1 cellular context compared by ENCODE assay signal in the genomic region with DNA sequence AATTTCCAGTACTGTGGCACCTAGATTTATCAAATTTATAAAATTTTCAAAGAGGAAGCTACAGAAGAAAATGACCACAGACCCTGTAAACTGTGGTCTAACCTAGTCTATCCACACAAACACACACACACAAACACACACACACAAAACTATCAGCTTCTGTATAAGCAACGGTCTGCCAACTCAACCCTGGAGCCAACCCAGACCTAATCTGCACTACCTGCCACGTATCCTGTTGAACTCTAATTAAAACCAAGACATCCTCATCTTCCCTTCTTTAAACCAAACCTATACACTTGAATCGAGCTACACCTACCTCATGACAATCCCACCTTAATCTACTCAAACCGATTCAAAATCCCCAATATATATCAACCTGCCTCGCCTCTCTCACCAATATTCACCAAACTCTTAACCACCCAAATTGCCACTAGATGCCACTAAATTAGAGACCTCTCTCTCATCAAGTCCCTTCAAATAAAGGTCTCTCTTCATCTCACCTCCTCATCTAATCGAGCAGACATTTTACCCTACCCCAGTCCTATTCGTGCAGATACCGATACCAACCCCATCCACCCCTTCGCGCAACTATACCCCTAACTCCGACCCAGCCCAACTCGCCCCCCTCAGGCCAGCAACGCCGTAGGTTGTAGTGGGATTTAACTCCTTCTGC.
A peak's percentile ranks its signal among the peaks of the same experiment; 100 is the strongest.
TF ChIP-seq lines count a peak whose summit lies in the region.

No MANE protein-coding gene starts in this region.

TF ChIP-seq in HepG2, 621 proteins besides CTCF, POLR2A, EP300 and RAD21 (continues in another document):
- TF ChIP-seq FOXA1 (IDR thresholded peaks at IDR 0.05) (peak; percentile 10; the same call in 1 of the 2 replicates), FOXA1 (CRISPR knock-in tag; IDR thresholded peaks at IDR 0.05) (no peak), ZC3H4 (CRISPR knock-in tag; IDR thresholded peaks at IDR 0.05; ENCODE audit: borderline replicate concordance) (no peak), ZNF556 (CRISPR knock-in tag; IDR thresholded peaks at IDR 0.05; ENCODE audit: borderline replicate concordance) (no peak), ZBTB7B (CRISPR knock-in tag; IDR thresholded peaks at IDR 0.05) (peak; percentile 79), GLI4 (CRISPR knock-in tag; IDR thresholded peaks at IDR 0.05; ENCODE audit: borderline replicate concordance) (no peak), SMAD9 (CRISPR knock-in tag; IDR thresholded peaks at IDR 0.05) (no peak; the same call in 1 of the 2 replicates), MTF2 (CRISPR knock-in tag; IDR thresholded peaks at IDR 0.05; ENCODE audit: borderline replicate concordance) (no peak; the same call in 1 of the 2 replicates), MED13 (CRISPR knock-in tag; IDR thresholded peaks at IDR 0.05) (no peak), HDAC2 (CRISPR knock-in tag; IDR thresholded peaks at IDR 0.05) (no peak; the same call in 1 of the 2 replicates), U2AF1 (optimal IDR thresholded peaks at IDR 0.05; ENCODE audit: low read depth, low read length) (no peak), ZNF337 (CRISPR knock-in tag; IDR thresholded peaks at IDR 0.05; ENCODE audit: borderline replicate concordance, low read depth) (no peak; the same call in 1 of the 2 replicates), RBM22 (optimal IDR thresholded peaks at IDR 0.05; ENCODE audit: low read length) (no peak), ZNF543 (CRISPR knock-in tag; IDR thresholded peaks at IDR 0.05) (no peak), ZNF138 (CRISPR knock-in tag; IDR thresholded peaks at IDR 0.05; ENCODE audit: low read depth) (no peak), MAZ (IDR thresholded peaks at IDR 0.05; ENCODE audit: borderline replicate concordance, low read depth, low read length) (no peak), MAZ (CRISPR knock-in tag; IDR thresholded peaks at IDR 0.05; ENCODE audit: low read depth) (no peak), ZNF274 (CRISPR knock-in tag; IDR thresholded peaks at IDR 0.05) (no peak), GFI1 (CRISPR knock-in tag; IDR thresholded peaks at IDR 0.05; ENCODE audit: borderline replicate concordance) (no peak), ZNF205 (CRISPR knock-in tag; IDR thresholded peaks at IDR 0.05) (no peak), ZNF549 (CRISPR knock-in tag; IDR thresholded peaks at IDR 0.05) (no peak), HNRNPL (IDR thresholded peaks at IDR 0.05; ENCODE audit: low read depth, low read length) (no peak)
- TF ChIP-seq, protein P1, sequence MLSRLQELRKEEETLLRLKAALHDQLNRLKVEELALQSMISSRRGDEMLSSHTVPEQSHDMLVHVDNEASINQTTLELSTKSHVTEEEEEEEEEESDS (CRISPR knock-in tag; IDR thresholded peaks at IDR 0.05; ENCODE audit: borderline replicate concordance), result no peak
- TF ChIP-seq, protein P2, sequence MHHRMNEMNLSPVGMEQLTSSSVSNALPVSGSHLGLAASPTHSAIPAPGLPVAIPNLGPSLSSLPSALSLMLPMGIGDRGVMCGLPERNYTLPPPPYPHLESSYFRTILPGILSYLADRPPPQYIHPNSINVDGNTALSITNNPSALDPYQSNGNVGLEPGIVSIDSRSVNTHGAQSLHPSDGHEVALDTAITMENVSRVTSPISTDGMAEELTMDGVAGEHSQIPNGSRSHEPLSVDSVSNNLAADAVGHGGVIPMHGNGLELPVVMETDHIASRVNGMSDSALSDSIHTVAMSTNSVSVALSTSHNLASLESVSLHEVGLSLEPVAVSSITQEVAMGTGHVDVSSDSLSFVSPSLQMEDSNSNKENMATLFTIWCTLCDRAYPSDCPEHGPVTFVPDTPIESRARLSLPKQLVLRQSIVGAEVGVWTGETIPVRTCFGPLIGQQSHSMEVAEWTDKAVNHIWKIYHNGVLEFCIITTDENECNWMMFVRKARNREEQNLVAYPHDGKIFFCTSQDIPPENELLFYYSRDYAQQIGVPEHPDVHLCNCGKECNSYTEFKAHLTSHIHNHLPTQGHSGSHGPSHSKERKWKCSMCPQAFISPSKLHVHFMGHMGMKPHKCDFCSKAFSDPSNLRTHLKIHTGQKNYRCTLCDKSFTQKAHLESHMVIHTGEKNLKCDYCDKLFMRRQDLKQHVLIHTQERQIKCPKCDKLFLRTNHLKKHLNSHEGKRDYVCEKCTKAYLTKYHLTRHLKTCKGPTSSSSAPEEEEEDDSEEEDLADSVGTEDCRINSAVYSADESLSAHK (CRISPR knock-in tag; IDR thresholded peaks at IDR 0.05; ENCODE audit: borderline replicate concordance), result no peak
- TF ChIP-seq, protein P3, sequence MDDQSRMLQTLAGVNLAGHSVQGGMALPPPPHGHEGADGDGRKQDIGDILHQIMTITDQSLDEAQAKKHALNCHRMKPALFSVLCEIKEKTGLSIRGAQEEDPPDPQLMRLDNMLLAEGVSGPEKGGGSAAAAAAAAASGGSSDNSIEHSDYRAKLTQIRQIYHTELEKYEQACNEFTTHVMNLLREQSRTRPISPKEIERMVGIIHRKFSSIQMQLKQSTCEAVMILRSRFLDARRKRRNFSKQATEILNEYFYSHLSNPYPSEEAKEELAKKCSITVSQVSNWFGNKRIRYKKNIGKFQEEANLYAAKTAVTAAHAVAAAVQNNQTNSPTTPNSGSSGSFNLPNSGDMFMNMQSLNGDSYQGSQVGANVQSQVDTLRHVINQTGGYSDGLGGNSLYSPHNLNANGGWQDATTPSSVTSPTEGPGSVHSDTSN (CRISPR knock-in tag; IDR thresholded peaks at IDR 0.05; ENCODE audit: borderline replicate concordance), result no peak
- TF ChIP-seq, protein P4, sequence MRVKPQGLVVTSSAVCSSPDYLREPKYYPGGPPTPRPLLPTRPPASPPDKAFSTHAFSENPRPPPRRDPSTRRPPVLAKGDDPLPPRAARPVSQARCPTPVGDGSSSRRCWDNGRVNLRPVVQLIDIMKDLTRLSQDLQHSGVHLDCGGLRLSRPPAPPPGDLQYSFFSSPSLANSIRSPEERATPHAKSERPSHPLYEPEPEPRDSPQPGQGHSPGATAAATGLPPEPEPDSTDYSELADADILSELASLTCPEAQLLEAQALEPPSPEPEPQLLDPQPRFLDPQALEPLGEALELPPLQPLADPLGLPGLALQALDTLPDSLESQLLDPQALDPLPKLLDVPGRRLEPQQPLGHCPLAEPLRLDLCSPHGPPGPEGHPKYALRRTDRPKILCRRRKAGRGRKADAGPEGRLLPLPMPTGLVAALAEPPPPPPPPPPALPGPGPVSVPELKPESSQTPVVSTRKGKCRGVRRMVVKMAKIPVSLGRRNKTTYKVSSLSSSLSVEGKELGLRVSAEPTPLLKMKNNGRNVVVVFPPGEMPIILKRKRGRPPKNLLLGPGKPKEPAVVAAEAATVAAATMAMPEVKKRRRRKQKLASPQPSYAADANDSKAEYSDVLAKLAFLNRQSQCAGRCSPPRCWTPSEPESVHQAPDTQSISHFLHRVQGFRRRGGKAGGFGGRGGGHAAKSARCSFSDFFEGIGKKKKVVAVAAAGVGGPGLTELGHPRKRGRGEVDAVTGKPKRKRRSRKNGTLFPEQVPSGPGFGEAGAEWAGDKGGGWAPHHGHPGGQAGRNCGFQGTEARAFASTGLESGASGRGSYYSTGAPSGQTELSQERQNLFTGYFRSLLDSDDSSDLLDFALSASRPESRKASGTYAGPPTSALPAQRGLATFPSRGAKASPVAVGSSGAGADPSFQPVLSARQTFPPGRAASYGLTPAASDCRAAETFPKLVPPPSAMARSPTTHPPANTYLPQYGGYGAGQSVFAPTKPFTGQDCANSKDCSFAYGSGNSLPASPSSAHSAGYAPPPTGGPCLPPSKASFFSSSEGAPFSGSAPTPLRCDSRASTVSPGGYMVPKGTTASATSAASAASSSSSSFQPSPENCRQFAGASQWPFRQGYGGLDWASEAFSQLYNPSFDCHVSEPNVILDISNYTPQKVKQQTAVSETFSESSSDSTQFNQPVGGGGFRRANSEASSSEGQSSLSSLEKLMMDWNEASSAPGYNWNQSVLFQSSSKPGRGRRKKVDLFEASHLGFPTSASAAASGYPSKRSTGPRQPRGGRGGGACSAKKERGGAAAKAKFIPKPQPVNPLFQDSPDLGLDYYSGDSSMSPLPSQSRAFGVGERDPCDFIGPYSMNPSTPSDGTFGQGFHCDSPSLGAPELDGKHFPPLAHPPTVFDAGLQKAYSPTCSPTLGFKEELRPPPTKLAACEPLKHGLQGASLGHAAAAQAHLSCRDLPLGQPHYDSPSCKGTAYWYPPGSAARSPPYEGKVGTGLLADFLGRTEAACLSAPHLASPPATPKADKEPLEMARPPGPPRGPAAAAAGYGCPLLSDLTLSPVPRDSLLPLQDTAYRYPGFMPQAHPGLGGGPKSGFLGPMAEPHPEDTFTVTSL (CRISPR knock-in tag; IDR thresholded peaks at IDR 0.05; ENCODE audit: borderline replicate concordance), result no peak
- TF ChIP-seq, protein P5, sequence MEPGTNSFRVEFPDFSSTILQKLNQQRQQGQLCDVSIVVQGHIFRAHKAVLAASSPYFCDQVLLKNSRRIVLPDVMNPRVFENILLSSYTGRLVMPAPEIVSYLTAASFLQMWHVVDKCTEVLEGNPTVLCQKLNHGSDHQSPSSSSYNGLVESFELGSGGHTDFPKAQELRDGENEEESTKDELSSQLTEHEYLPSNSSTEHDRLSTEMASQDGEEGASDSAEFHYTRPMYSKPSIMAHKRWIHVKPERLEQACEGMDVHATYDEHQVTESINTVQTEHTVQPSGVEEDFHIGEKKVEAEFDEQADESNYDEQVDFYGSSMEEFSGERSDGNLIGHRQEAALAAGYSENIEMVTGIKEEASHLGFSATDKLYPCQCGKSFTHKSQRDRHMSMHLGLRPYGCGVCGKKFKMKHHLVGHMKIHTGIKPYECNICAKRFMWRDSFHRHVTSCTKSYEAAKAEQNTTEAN (CRISPR knock-in tag; conservative IDR thresholded peaks at IDR 0.05), result 0 out of 2 replicates have a peak, but pooled peaks have one; percentile 12
- TF ChIP-seq, protein P6, sequence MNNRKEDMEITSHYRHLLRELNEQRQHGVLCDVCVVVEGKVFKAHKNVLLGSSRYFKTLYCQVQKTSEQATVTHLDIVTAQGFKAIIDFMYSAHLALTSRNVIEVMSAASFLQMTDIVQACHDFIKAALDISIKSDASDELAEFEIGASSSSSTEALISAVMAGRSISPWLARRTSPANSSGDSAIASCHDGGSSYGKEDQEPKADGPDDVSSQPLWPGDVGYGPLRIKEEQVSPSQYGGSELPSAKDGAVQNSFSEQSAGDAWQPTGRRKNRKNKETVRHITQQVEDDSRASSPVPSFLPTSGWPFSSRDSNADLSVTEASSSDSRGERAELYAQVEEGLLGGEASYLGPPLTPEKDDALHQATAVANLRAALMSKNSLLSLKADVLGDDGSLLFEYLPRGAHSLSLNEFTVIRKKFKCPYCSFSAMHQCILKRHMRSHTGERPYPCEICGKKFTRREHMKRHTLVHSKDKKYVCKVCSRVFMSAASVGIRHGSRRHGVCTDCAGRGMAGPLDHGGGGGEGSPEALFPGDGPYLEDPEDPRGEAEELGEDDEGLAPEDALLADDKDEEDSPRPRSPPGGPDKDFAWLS (CRISPR knock-in tag; IDR thresholded peaks at IDR 0.05; ENCODE audit: borderline replicate concordance), result no peak
- TF ChIP-seq, protein P7, sequence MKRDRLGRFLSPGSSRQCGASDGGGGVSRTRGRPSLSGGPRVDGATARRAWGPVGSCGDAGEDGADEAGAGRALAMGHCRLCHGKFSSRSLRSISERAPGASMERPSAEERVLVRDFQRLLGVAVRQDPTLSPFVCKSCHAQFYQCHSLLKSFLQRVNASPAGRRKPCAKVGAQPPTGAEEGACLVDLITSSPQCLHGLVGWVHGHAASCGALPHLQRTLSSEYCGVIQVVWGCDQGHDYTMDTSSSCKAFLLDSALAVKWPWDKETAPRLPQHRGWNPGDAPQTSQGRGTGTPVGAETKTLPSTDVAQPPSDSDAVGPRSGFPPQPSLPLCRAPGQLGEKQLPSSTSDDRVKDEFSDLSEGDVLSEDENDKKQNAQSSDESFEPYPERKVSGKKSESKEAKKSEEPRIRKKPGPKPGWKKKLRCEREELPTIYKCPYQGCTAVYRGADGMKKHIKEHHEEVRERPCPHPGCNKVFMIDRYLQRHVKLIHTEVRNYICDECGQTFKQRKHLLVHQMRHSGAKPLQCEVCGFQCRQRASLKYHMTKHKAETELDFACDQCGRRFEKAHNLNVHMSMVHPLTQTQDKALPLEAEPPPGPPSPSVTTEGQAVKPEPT (CRISPR knock-in tag; IDR thresholded peaks at IDR 0.05; ENCODE audit: low read depth), result no peak
- TF ChIP-seq, protein P8, sequence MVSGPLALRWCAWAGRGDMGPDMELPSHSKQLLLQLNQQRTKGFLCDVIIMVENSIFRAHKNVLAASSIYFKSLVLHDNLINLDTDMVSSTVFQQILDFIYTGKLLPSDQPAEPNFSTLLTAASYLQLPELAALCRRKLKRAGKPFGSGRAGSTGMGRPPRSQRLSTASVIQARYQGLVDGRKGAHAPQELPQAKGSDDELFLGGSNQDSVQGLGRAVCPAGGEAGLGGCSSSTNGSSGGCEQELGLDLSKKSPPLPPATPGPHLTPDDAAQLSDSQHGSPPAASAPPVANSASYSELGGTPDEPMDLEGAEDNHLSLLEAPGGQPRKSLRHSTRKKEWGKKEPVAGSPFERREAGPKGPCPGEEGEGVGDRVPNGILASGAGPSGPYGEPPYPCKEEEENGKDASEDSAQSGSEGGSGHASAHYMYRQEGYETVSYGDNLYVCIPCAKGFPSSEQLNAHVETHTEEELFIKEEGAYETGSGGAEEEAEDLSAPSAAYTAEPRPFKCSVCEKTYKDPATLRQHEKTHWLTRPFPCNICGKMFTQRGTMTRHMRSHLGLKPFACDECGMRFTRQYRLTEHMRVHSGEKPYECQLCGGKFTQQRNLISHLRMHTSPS (CRISPR knock-in tag; IDR thresholded peaks at IDR 0.05; ENCODE audit: low read depth), result no peak
- TF ChIP-seq, protein P9, sequence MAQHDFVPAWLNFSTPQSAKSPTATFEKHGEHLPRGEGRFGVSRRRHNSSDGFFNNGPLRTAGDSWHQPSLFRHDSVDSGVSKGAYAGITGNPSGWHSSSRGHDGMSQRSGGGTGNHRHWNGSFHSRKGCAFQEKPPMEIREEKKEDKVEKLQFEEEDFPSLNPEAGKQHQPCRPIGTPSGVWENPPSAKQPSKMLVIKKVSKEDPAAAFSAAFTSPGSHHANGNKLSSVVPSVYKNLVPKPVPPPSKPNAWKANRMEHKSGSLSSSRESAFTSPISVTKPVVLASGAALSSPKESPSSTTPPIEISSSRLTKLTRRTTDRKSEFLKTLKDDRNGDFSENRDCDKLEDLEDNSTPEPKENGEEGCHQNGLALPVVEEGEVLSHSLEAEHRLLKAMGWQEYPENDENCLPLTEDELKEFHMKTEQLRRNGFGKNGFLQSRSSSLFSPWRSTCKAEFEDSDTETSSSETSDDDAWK (CRISPR knock-in tag; IDR thresholded peaks at IDR 0.05), result no peak
- TF ChIP-seq, protein P10, sequence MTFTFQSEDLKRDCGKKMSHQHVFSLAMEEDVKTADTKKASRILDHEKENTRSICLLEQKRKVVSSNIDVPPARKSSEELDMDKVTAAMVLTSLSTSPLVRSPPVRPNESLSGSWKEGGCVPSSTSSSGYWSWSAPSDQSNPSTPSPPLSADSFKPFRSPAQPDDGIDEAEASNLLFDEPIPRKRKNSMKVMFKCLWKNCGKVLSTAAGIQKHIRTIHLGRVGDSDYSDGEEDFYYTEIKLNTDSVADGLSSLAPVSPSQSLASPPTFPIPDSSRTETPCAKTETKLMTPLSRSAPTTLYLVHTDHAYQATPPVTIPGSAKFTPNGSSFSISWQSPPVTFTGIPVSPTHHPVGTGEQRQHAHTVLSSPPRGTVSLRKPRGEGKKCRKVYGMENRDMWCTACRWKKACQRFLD (CRISPR knock-in tag; IDR thresholded peaks at IDR 0.05; ENCODE audit: borderline replicate concordance), result no peak
